8 cellular contexts compared by ENCODE assay signal in genomic region chr2:181953773-181954537, GRCh38. TPM values are rescaled to one million over a fixed set of nuclear protein-coding genes. Genes with fewer than 3 reads are reported as not detected.
DNase-seq lines count a peak whose midpoint lies in the region; ATAC-seq lines count a peak whose summit lies in the region.

No MANE protein-coding gene starts in this region.

- peak overlapping the region in 1 of 2 experiments; percentile 43 for H3K18ac ChIP-seq in mesenchymal stem cell (ENCODE audit: low read depth in 1 of 2, low read length in 2 of 2)

- H2BK5ac ChIP-seq in mesenchymal stem cell (ENCODE audit: low read depth, low read length, poor library complexity, severe bottlenecking), result no peak overlapping the region

- no peak overlapping the region for H2AK5ac ChIP-seq in mesenchymal stem cell (ENCODE audit: low read length, severe bottlenecking)

- 0 out of 2 replicates have a peak overlapping the region, but pooled peaks have one; percentile 7 for H3K4me3 ChIP-seq in MG63
- peak overlapping the region; percentile 60 for H3K4me3 ChIP-seq in mesenchymal stem cell (ENCODE audit: insufficient read depth in 1 of 2, low read depth in 1 of 2, low read length in 2 of 2)

- DNase-seq in DMS114 treated with DMSO at 0.1 percent for 48 hours (lab: John Stamatoyannopoulos, UW; ENCODE audit: unreplicated experiment) (peak; percentile 5), MG63 (peak; percentile 47), ecto neural progenitor cell (ENCODE audit: low spot score) (peak; percentile 85), mesenchymal stem cell (peak; percentile 69)
- DNase-seq in activated CD4-positive, alpha-beta T cell treated with anti-CD3 and anti-CD28 coated beads, Interleukin-2, amount 50 U/mL, for 1 hour, result peak; percentile 57
- peak; percentile 41 for DNase-seq in stimulated activated CD8-positive, alpha-beta memory T cell treated with anti-CD3 and anti-CD28 coated beads, Interleukin-4, amount 100 ng/mL, for 24 hours (ENCODE audit: low read depth)

- peak overlapping the region in 1 of 2 experiments; percentile 76 for H2BK12ac ChIP-seq in mesenchymal stem cell (ENCODE audit: low read length in 2 of 2)

- no peak overlapping the region for H3K14ac ChIP-seq in mesenchymal stem cell (ENCODE audit: low read length in 2 of 2)

- H2BK15ac ChIP-seq in mesenchymal stem cell (ENCODE audit: low read depth, poor library complexity, severe bottlenecking), result no peak overlapping the region

- no peak overlapping the region for H3K4ac ChIP-seq in mesenchymal stem cell (ENCODE audit: low read depth in 1 of 2, low read length in 2 of 2)

- no peak overlapping the region for H4K8ac ChIP-seq in mesenchymal stem cell (ENCODE audit: low read length)

- no peaks in the 10 kb centered on the region for H3K36me3 ChIP-seq in MG63
- H3K36me3 ChIP-seq in mesenchymal stem cell (ENCODE audit: control insufficient read depth in 1 of 2, insufficient read depth in 2 of 2, low read depth in 1 of 2, low read length in 2 of 2), result no peaks in the 10 kb centered on the region

- WGBS in mesenchymal stem cell, result 8% methylated on average over 19 of the region's 19 CpGs

- peaks cover 3% of the 10 kb centered on the region for H3K4me1 ChIP-seq in mesenchymal stem cell (ENCODE audit: control insufficient read depth, insufficient read depth, low read depth, low read length)

- peak; percentile 87 for ATAC-seq in GM21723 (IDR thresholded peaks at IDR 0.05; ENCODE audit: unreplicated experiment)
- ATAC-seq in HG03135 (IDR thresholded peaks at IDR 0.05; ENCODE audit: unreplicated experiment), result no peak

- peak overlapping the region; percentile 52 for H3K4me2 ChIP-seq in mesenchymal stem cell (ENCODE audit: low read length, poor library complexity, severe bottlenecking)

- H2BK120ac ChIP-seq in mesenchymal stem cell (ENCODE audit: low read depth, low read length), result peak overlapping the region; percentile 68

- H3K9me3 ChIP-seq in MG63 (no peaks in the 10 kb centered on the region), mesenchymal stem cell (ENCODE audit: control insufficient read depth, low read length) (no peaks in the 10 kb centered on the region)

- no peaks in the 10 kb centered on the region for H3K27me3 ChIP-seq in MG63
- H3K27me3 ChIP-seq in mesenchymal stem cell (ENCODE audit: control insufficient read depth in 1 of 2, insufficient read depth in 1 of 2, low read length in 2 of 2), result no peaks in the 10 kb centered on the region

- H3K9ac ChIP-seq in mesenchymal stem cell (ENCODE audit: low read length), result peak overlapping the region; percentile 49

- H2AFZ ChIP-seq in mesenchymal stem cell (ENCODE audit: low read depth, low read length), result no peak overlapping the region

- no peak overlapping the region for H3K23ac ChIP-seq in mesenchymal stem cell (ENCODE audit: low read length in 2 of 2)

- H4K91ac ChIP-seq in mesenchymal stem cell (ENCODE audit: low read length), result no peak overlapping the region

- H3K79me1 ChIP-seq in mesenchymal stem cell (replicated peaks; ENCODE audit: low read length, poor library complexity, severe bottlenecking), result peaks cover 1% of the 10 kb centered on the region

- no peak overlapping the region for H3K27ac ChIP-seq in mesenchymal stem cell (ENCODE audit: low read length, poor library complexity, severe bottlenecking)

RNA-seq across cellular contexts. Expression of gene PPP1R1C, which starts 31.7 kb away (rescaled TPM):
- 0.07 and 0.53 TPM in 2 replicates for total RNA-seq in MG63 (2014; rRNA removed; shearing (Covaris generic); ENCODE audit: low replicate concordance)
- polyA plus RNA-seq in mesenchymal stem cell (2013, experiment 1 of 2), result 2.6 TPM
- polyA plus RNA-seq in mesenchymal stem cell (2013, experiment 2 of 2), result 3.1 TPM

Comparison
In these comparisons a context has a peak if more than half of its experiments do, and no peak if none do; other contexts are left out.
1. DNase-seq: peak in every context shown above with its lines; median percentile 85 in ecto neural progenitor cell; 69 in mesenchymal stem cell; 57 in activated CD4-positive, alpha-beta T cell treated with anti-CD3 and anti-CD28 coated beads, Interleukin-2, amount 50 U/mL, for 1 hour; 47 in MG63; 41 in stimulated activated CD8-positive, alpha-beta memory T cell treated with anti-CD3 and anti-CD28 coated beads, Interleukin-4, amount 100 ng/mL, for 24 hours; 5 in DMS114 treated with DMSO at 0.1 percent for 48 hours.